In the genomic region with DNA sequence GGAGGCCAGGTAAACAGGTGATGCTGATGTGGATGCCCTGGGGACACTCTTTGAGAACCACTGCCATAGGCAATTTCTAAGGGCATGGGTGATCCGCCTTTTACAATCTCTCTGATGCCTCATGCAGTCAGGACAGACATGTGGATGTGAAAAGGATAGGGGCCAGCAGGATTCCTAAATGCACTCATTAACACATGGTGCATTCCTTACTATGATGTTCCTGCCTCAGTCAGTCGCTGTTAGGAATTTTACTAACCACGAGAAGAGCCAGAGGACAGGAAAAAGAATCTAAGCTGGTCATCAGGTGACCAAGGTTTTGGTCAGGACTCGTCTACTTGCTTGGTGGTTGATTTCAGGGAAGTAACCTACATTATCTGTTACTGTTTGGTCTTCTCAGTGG, we compare ENCODE assay signal across 1 cellular context.
TF ChIP-seq lines count a peak whose summit lies in the region.

No MANE protein-coding gene starts in this region.

TF ChIP-seq in H1, 55 proteins besides CTCF, POLR2A, EP300 and RAD21:
- TF ChIP-seq CTBP2 (IDR thresholded peaks at IDR 0.05; ENCODE audit: borderline replicate concordance, insufficient read depth, insufficient read length, low read length) (no peak), TBP (IDR thresholded peaks at IDR 0.05; ENCODE audit: low read depth, low read length) (no peak), SP2 (IDR thresholded peaks at IDR 0.05; ENCODE audit: low read length) (no peak), CHD2 (IDR thresholded peaks at IDR 0.05; ENCODE audit: low read length) (no peak), SRF (IDR thresholded peaks at IDR 0.05; ENCODE audit: low read depth, low read length) (no peak), EGR1 (IDR thresholded peaks at IDR 0.05; ENCODE audit: borderline replicate concordance, low read depth, low read length) (no peak), CHD7 (IDR thresholded peaks at IDR 0.05; ENCODE audit: insufficient replicate concordance, low read length) (no peak), CHD1 (IDR thresholded peaks at IDR 0.05; ENCODE audit: low read depth, low read length) (no peak), CBX8 (IDR thresholded peaks at IDR 0.05; ENCODE audit: borderline replicate concordance, low read depth, low read length) (no peak)
- TF ChIP-seq, protein P1, sequence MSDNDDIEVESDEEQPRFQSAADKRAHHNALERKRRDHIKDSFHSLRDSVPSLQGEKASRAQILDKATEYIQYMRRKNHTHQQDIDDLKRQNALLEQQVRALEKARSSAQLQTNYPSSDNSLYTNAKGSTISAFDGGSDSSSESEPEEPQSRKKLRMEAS (IDR thresholded peaks at IDR 0.05): no peak
TF ChIP-seq in H1: peak in this region for 0.
